In genomic region chr3:13499246-13499645, GRCh38 we compare ENCODE assay signal across 1 cellular context. TPM values are rescaled to one million over a fixed set of nuclear protein-coding genes. Genes with fewer than 3 reads are reported as not detected.
"Had no signal": no experiment of that assay in that cellular context is flagged by ENCODE, and none has a peak within 500 bp of the region (broad histone marks: within the 10 kb centered on the region; RNA-seq: fewer than 3 reads in every experiment).

No MANE protein-coding gene starts in this region.

RNA-seq across cellular contexts. Expression of gene FBLN2, which starts 49.7 kb away (rescaled TPM):
- total RNA-seq: natural killer cell treated with Interleukin-12 subunit alpha and Interleukin-12 subunit beta and Interleukin-15 and Interleukin-18, amount 100 ng/mL, for 72 hours had no signal
